ENCODE assay signal across 9 cellular contexts in genomic region chr1:38817958-38818705, GRCh38. TPM values are rescaled to one million over a fixed set of nuclear protein-coding genes. Genes with fewer than 3 reads are reported as not detected.
DNase-seq lines count a peak whose midpoint lies in the region; ATAC-seq and TF ChIP-seq lines count a peak whose summit lies in the region.
"Had no signal": no experiment of that assay in that cellular context is flagged by ENCODE, and none has a peak within 500 bp of the region (broad histone marks: within the 10 kb centered on the region; RNA-seq: fewer than 3 reads in every experiment).

No MANE protein-coding gene starts in this region.

- H3K9me3 ChIP-seq in GM23248 (ENCODE audit: low read depth) = no peaks in the 10 kb centered on the region
- no peaks in the 10 kb centered on the region for H3K9me3 ChIP-seq in mononuclear cell (ENCODE audit: low read depth, low read length)

- H3K4me1 ChIP-seq in GM23248 (ENCODE audit: insufficient read depth) (no peaks in the 10 kb centered on the region), mononuclear cell (ENCODE audit: insufficient read depth, low read length) (peaks cover 22% of the 10 kb centered on the region)

- H3K27ac ChIP-seq in GM23248 = no peak overlapping the region
- H3K27ac ChIP-seq in dorsolateral prefrontal cortex = no peak overlapping the region
- H3K27ac ChIP-seq: epithelial cell of prostate had no signal

- in situ Hi-C loops in GM23248 (cut with MboI) = no loop called here

- no peaks in the 10 kb centered on the region for H3F3A ChIP-seq in GM23248 (ENCODE audit: insufficient read depth)

- H2AFZ ChIP-seq in GM23248 = no peak overlapping the region

- peak; percentile 21 for ATAC-seq in stimulated activated naive CD8-positive, alpha-beta T cell treated with anti-CD3 and anti-CD28 coated beads, Interleukin-15, Interleukin-2, amounts not matched to agents 100 U/mL and 50 U/mL, for 24 hours

- no peak overlapping the region for H3K4me3 ChIP-seq in GM23248
- H3K4me3 ChIP-seq in dorsolateral prefrontal cortex = peak overlapping the region in 58 of 59 donors; percentile 8 to 61 (median 42)
- peak overlapping the region; percentile 14 for H3K4me3 ChIP-seq in mononuclear cell (ENCODE audit: low read length)
- H3K4me3 ChIP-seq in lower leg skin (ENCODE audit: low read depth, poor library complexity, severe bottlenecking) = no peak overlapping the region

- intact Hi-C loops in dorsolateral prefrontal cortex (cut with DNase I) (loop anchor here in 1 of 2 donors (5.0 to 10.0 kb wide), 2 partner anchors 213 to 791 kb away; no protein-coding TSS in a partner anchor), lower leg skin (cut with DNase I; ENCODE audit: low total_unique reads) (loop anchor here (10.0 kb wide), 1 partner anchor 783 kb away; no protein-coding TSS in a partner anchor)

- no peak overlapping the region for H3K9ac ChIP-seq in GM23248

- 4 to 7% methylated on average over 52 to 69 of the region's 79 CpGs for WGBS in GM23248 (ENCODE audit: low coverage in 1 of 2, low lambda C conversion rate in 2 of 2, missing lambda C conversion rate in 2 of 2), 2 experiments
- WGBS in lower leg skin, 2 donors = 6 to 8% methylated on average over 43 to 73 of the region's 79 CpGs

- no peak overlapping the region for H3K4me2 ChIP-seq in GM23248 (ENCODE audit: unreplicated experiment)

- no peaks in the 10 kb centered on the region for H3K36me3 ChIP-seq in GM23248 (ENCODE audit: low read depth)

- no peaks in the 10 kb centered on the region for H4K20me1 ChIP-seq in GM23248 (ENCODE audit: insufficient read depth)

- TF ChIP-seq POLR2A in lower leg skin (IDR thresholded peaks at IDR 0.05) = no peak

- H3K27me3 ChIP-seq in GM23248 (replicated peaks; ENCODE audit: insufficient read depth) = peaks cover 89% of the 10 kb centered on the region
- H3K27me3 ChIP-seq in dorsolateral prefrontal cortex = peaks cover 0 to 42% (median 14%) of the 10 kb centered on the region in 45 donors
- peaks cover 59% of the 10 kb centered on the region for H3K27me3 ChIP-seq in mononuclear cell (ENCODE audit: insufficient read depth, low read length)

- TF ChIP-seq CTCF in dorsolateral prefrontal cortex (IDR thresholded peaks at IDR 0.05 in 54 of 56, conservative IDR thresholded peaks at IDR 0.05 in 2 of 56; ENCODE audit: low read depth in 1 of 56, partially characterized antibody in 56 of 56) (peak; percentile 43 to 95 (median 78)), lower leg skin (IDR thresholded peaks at IDR 0.05) (no peak)

- no peaks in the 10 kb centered on the region for H3K9me2 ChIP-seq in GM23248 (ENCODE audit: insufficient read depth)

- DNase-seq in 8988T = peak; percentile 53
- DNase-seq in GM23248 = peak; percentile 38
- DNase-seq in activated CD4-positive, alpha-beta T cell treated with anti-CD3 and anti-CD28 coated beads for 1 hour = peak; percentile 24
- DNase-seq in dorsolateral prefrontal cortex = peak in 1 of 10 donors; percentile 53
- peak; percentile 78 for DNase-seq in stimulated activated naive CD8-positive, alpha-beta T cell treated with anti-CD3 and anti-CD28 coated beads, Interleukin-15, Interleukin-2, amounts not matched to agents 100 U/mL and 50 U/mL, for 24 hours
- no peak for DNase-seq in medulla oblongata (ENCODE audit: extremely low spot score)
- DNase-seq in lower leg skin (ENCODE audit: low spot score in 2 of 2) = no peak

- no peaks in the 10 kb centered on the region for H3K79me2 ChIP-seq in GM23248 (ENCODE audit: insufficient read depth)

RNA-seq across cellular contexts. Expression of gene RRAGC, which starts 41.4 kb away (rescaled TPM):
- total RNA-seq in GM23248 (2014; rRNA removed; shearing (Covaris generic)) = 17.9 and 23.5 TPM in 2 replicates
- 19.1 and 21.3 TPM in 2 replicates for polyA plus RNA-seq in GM23248 (2016; fragmentation: Nextera tagmentation; extraction: Ambion mirVana)
- total RNA-seq in dorsolateral prefrontal cortex (10 to 100 TPM; 18.0 to 36.1 (median 25.7) TPM), mononuclear cell (13.3 TPM), lower leg skin (10 to 100 TPM; 19.5 to 27.7 (median 21.6) TPM)

RNA-seq across cellular contexts. Expression of gene MYCBP, which starts 55.0 kb away (rescaled TPM):
- total RNA-seq in GM23248 (2014; rRNA removed; shearing (Covaris generic)) = 15.4 and 17.7 TPM in 2 replicates
- polyA plus RNA-seq in GM23248 (2016; fragmentation: Nextera tagmentation; extraction: Ambion mirVana) = 58.1 and 59.8 TPM in 2 replicates
- total RNA-seq in dorsolateral prefrontal cortex = 10 to 100 TPM in 1 of 120 experiments, 1 to 10 TPM in 115, under 1 TPM in 4; 0.83 to 11.2 (median 2.3) TPM
- total RNA-seq in mononuclear cell = 5.6 TPM
- 10 to 100 TPM; 14.6 to 27.3 (median 16.6) TPM for total RNA-seq in lower leg skin

Comparison
In these comparisons a context has a peak if more than half of its experiments do, and no peak if none do; other contexts are left out.
1. DNase-seq: peak in 8988T (single experiment), GM23248 (single experiment), activated CD4-positive, alpha-beta T cell treated with anti-CD3 and anti-CD28 coated beads for 1 hour (single experiment) and stimulated activated naive CD8-positive, alpha-beta T cell treated with anti-CD3 and anti-CD28 coated beads, Interleukin-15, Interleukin-2, amounts not matched to agents 100 U/mL and 50 U/mL, for 24 hours (single experiment); none in medulla oblongata (single experiment) and lower leg skin (0 of 2).
2. H3K4me3 ChIP-seq: peak in dorsolateral prefrontal cortex (58 of 59) and mononuclear cell (single experiment); none in GM23248 (single experiment) and lower leg skin (single experiment).
3. CTCF ChIP-seq: peak in dorsolateral prefrontal cortex (56 of 56); none in lower leg skin (0 of 3).